Comparison of ENCODE assay signal across 21 cellular contexts in genomic region chr12:56411781-56412639, GRCh38. TPM values are rescaled to one million over a fixed set of nuclear protein-coding genes. Genes with fewer than 3 reads are reported as not detected.
"Had no signal": no experiment of that assay in that cellular context is flagged by ENCODE, and none has a peak within 500 bp of the region (broad histone marks: within the 10 kb centered on the region; RNA-seq: fewer than 3 reads in every experiment).

No MANE protein-coding gene starts in this region.

- DNase-seq: activated CD4-positive, alpha-beta T cell treated with anti-CD3 and anti-CD28 coated beads for 36 hours; activated CD8-positive, alpha-beta T cell treated with anti-CD3 and anti-CD28 coated beads, Interleukin-2, amount 10 ng/mL, durations not matched to agents 7 days and 5 days; activated naive CD4-positive, alpha-beta T cell treated with anti-CD3 and anti-CD28 coated beads, Interleukin-2, amount 50 U/mL, for 16 hours; amniotic stem cell; body of pancreas; erythroblast; foreskin melanocyte; head of caudate nucleus; ovary; stomach; T1000; uterus had no signal

- FAIRE-seq: keratinocyte had no signal

- H3K4me3 Mint-ChIP-seq: activated CD4-positive, alpha-beta T cell treated with anti-CD3 and anti-CD28 coated beads for 36 hours; activated CD8-positive, alpha-beta T cell treated with anti-CD3 and anti-CD28 coated beads, Interleukin-2, amount 10 ng/mL, durations not matched to agents 7 days and 5 days; central memory CD8-positive, alpha-beta T cell; mesothelial cell of epicardium; neural crest cell had no signal

- H3K27me3 ChIP-seq: body of pancreas, ovary, stomach, uterus had no signal

- H3K4me3 ChIP-seq: body of pancreas, ovary, skin epidermis, stomach, uterus had no signal

- H3K4me1 Mint-ChIP-seq: activated CD4-positive, alpha-beta T cell treated with anti-CD3 and anti-CD28 coated beads for 36 hours; central memory CD8-positive, alpha-beta T cell; mesothelial cell of epicardium; neural crest cell had no signal

- ATAC-seq: activated CD4-positive, alpha-beta T cell treated with anti-CD3 and anti-CD28 coated beads for 36 hours; activated CD8-positive, alpha-beta T cell treated with anti-CD3 and anti-CD28 coated beads, Interleukin-2, amount 10 ng/mL, durations not matched to agents 7 days and 5 days; body of pancreas had no signal

- H3K36me3 ChIP-seq: ovary, uterus had no signal

- H3K4me1 ChIP-seq: stomach, uterus had no signal

- H3K36me3 Mint-ChIP-seq: mesothelial cell of epicardium had no signal

- H3K27me3 Mint-ChIP-seq: activated CD4-positive, alpha-beta T cell treated with anti-CD3 and anti-CD28 coated beads for 36 hours; central memory CD8-positive, alpha-beta T cell had no signal

- H3K27ac Mint-ChIP-seq: activated CD4-positive, alpha-beta T cell treated with anti-CD3 and anti-CD28 coated beads for 36 hours; mesothelial cell of epicardium had no signal

- H3K9me3 ChIP-seq: body of pancreas, ovary, stomach, uterus had no signal

- H3K27ac ChIP-seq: ovary, stomach, uterus had no signal

- H3K9me3 Mint-ChIP-seq: central memory CD8-positive, alpha-beta T cell; mesothelial cell of epicardium; neural crest cell had no signal

RNA-seq across cellular contexts. Expression of gene MIP, which starts 42.4 kb away (rescaled TPM):
- total RNA-seq: activated CD4-positive, alpha-beta T cell treated with anti-CD3 and anti-CD28 coated beads for 36 hours; activated CD8-positive, alpha-beta T cell treated with anti-CD3 and anti-CD28 coated beads, Interleukin-2, amount 10 ng/mL, durations not matched to agents 7 days and 5 days; body of pancreas; lower leg skin; mesothelial cell of epicardium; neural crest cell; stomach; uterus had no signal
- polyA plus RNA-seq: keratinocyte, ovary, stomach had no signal

RNA-seq across cellular contexts. Expression of gene APOF, which starts 49.4 kb away (rescaled TPM):
- total RNA-seq: activated CD4-positive, alpha-beta T cell treated with anti-CD3 and anti-CD28 coated beads for 36 hours; activated CD8-positive, alpha-beta T cell treated with anti-CD3 and anti-CD28 coated beads, Interleukin-2, amount 10 ng/mL, durations not matched to agents 7 days and 5 days; body of pancreas; lower leg skin; mesothelial cell of epicardium; myocyte; neural crest cell; ovary; renal cortical epithelial cell; stomach; uterus had no signal
- polyA plus RNA-seq: keratinocyte, ovary, stomach, thymus had no signal
